In genomic region chr5:146529984-146530383, GRCh38 we compare ENCODE assay signal across 18 cellular contexts. TPM values are rescaled to one million over a fixed set of nuclear protein-coding genes. Genes with fewer than 3 reads are reported as not detected.
DNase-seq lines count a peak whose midpoint lies in the region; ATAC-seq, FAIRE-seq and TF ChIP-seq lines count a peak whose summit lies in the region.
"Had no signal": no experiment of that assay in that cellular context is flagged by ENCODE, and none has a peak within 500 bp of the region (broad histone marks: within the 10 kb centered on the region; RNA-seq: fewer than 3 reads in every experiment).

No MANE protein-coding gene starts in this region.

- POLR2A ChIA-PET in GM12878 (lab: Charles Lee): no interaction called here

- no peak for TF ChIP-seq RAD21 in GM12878 (IDR thresholded peaks at IDR 0.05; ENCODE audit: insufficient read depth, low read depth, low read length)

- no peak overlapping the region for H3K4me2 ChIP-seq in GM12878 (ENCODE audit: control insufficient read depth, insufficient read depth)

- H3K9ac ChIP-seq in GM12878 (ENCODE audit: control insufficient read depth, insufficient read depth, low read length): no peak overlapping the region

- no TSS peak for BruUV-seq in GM12878 (replicated peaks; lab: Mats Ljungman, UMichigan)

- TF ChIP-seq CTCF in GM12878 (IDR thresholded peaks at IDR 0.05 in 2 of 3, conservative IDR thresholded peaks at IDR 0.05 in 1 of 3; ENCODE audit: control insufficient read depth in 2 of 3, extremely low read depth in 1 of 3, insufficient read depth in 1 of 3, low read depth in 3 of 3, low read length in 3 of 3): no peak

- no peak for TF ChIP-seq EP300 in GM12878 (IDR thresholded peaks at IDR 0.05; ENCODE audit: borderline replicate concordance in 1 of 2, control insufficient read depth in 1 of 2, low read depth in 2 of 2, low read length in 2 of 2)

- CTCF ChIA-PET in GM12878 (lab: Yijun Ruan, JAX): interaction anchor here (5.6 to 6.8 kb wide), 3 partner anchors 8 to 436 kb away, joined by 48 to 86 read pairs (median 79); no protein-coding TSS in a partner anchor

- H2AFZ ChIP-seq in GM12878 (ENCODE audit: control insufficient read depth, low read depth, low read length): peak overlapping the region; percentile 70

- TF ChIP-seq POLR2A in GM12878 (IDR thresholded peaks at IDR 0.05; ENCODE audit: low read depth, low read length): no peak

- RAD21 ChIA-PET in GM12878 (lab: Charles Lee; ENCODE audit: unreplicated experiment): interaction anchor here (0.6 to 6.9 kb wide), 4 partner anchors 12 to 659 kb away, joined by 3 to 57 read pairs (median 6); no protein-coding TSS in a partner anchor

- no peaks in the 10 kb centered on the region for H3K79me2 ChIP-seq in GM12878 (ENCODE audit: control insufficient read depth, insufficient read depth, low read length)

- no peaks in the 10 kb centered on the region for H3K9me3 ChIP-seq in GM12878 (replicated peaks; ENCODE audit: control insufficient read depth, insufficient read depth, low read length)

- H3K27ac ChIP-seq in GM12878 (ENCODE audit: control insufficient read depth, insufficient read depth): no peak overlapping the region

- H3K4me1 ChIP-seq in GM12878 (ENCODE audit: control insufficient read depth, insufficient read depth, low read length): no peaks in the 10 kb centered on the region; the same call in 1 of the 2 replicates

- no peak overlapping the region for H3K4me3 ChIP-seq in GM12878

- no peaks in the 10 kb centered on the region for H3K27me3 ChIP-seq in GM12878 (replicated peaks in 1 of 2; ENCODE audit: control insufficient read depth in 2 of 2, insufficient read depth in 2 of 2, low read length in 1 of 2)

- no peak for FAIRE-seq in GM12878 (lab: Jason Lieb, UNC)
- FAIRE-seq: H1 had no signal

- H4K20me1 ChIP-seq in GM12878 (ENCODE audit: control insufficient read depth, insufficient read depth): no peaks in the 10 kb centered on the region

- ATAC-seq in GM18868 (IDR thresholded peaks at IDR 0.05; ENCODE audit: unreplicated experiment): peak; percentile 70
- peak; percentile 68 for ATAC-seq in GM21526 (IDR thresholded peaks at IDR 0.05; ENCODE audit: low FRiP score, unreplicated experiment)
- ATAC-seq in HG03159 (IDR thresholded peaks at IDR 0.05; ENCODE audit: unreplicated experiment): peak; percentile 58
- ATAC-seq in GM12878: peak; percentile 85
- no peak for ATAC-seq in HG03139 (IDR thresholded peaks at IDR 0.05; ENCODE audit: unreplicated experiment)

- no peak for DNase-seq in GM12878 (ENCODE audit: low read depth, low spot score)
- DNase-seq in mesenteric fat pad (ENCODE audit: low spot score): no peak
- DNase-seq in amniotic stem cell (lab: John Stamatoyannopoulos, UW): no peak
- no peak for DNase-seq in activated effector memory CD4-positive, alpha-beta T cell treated with anti-CD3 and anti-CD28 coated beads, Interleukin-2, amount 50 U/mL, for 16 hours
- DNase-seq: activated CD4-positive, alpha-beta memory T cell treated with anti-CD3 and anti-CD28 coated beads, Interleukin-2, amount 10 ng/mL, durations not matched to agents 7 days and 5 days; midbrain; NCI-H1105; stimulated activated CD4-positive, alpha-beta T cell treated with anti-CD3 and anti-CD28 coated beads, Interleukin-2, amount 100 ng/mL, for 48 hours had no signal

- no peaks in the 10 kb centered on the region for H3K36me3 ChIP-seq in GM12878 (ENCODE audit: control insufficient read depth in 2 of 2, insufficient read depth in 2 of 2, low read length in 1 of 2)

- SMC1A ChIA-PET in GM12878 (lab: Charles Lee; ENCODE audit: uncharacterized antibody, unreplicated experiment): interaction anchor here (0.7 to 3.9 kb wide), 5 partner anchors 13 to 659 kb away, joined by 3 to 27 read pairs (median 3); no protein-coding TSS in a partner anchor

- WGBS in GM12878 (ENCODE audit: insufficient coverage, insufficient replicate concordance, low lambda C conversion rate, missing lambda C conversion rate): 79% methylated on average over 2 of the region's 2 CpGs

- intact Hi-C loops in GM12878 (cut with micrococcal nuclease; ENCODE audit: unreplicated experiment): no loop called here

- in situ Hi-C loops in GM12878 (cut with MboI): no loop called here

TF ChIP-seq in GM12878, 131 proteins besides CTCF, POLR2A, EP300 and RAD21 (continues in another document):
- TF ChIP-seq CREM (IDR thresholded peaks at IDR 0.05; ENCODE audit: low read depth) (no peak), BCLAF1 (IDR thresholded peaks at IDR 0.05) (no peak), USF1 (IDR thresholded peaks at IDR 0.05; ENCODE audit: borderline replicate concordance, extremely low read length, insufficient read depth, low read depth, low read length) (peak; percentile 22), MLLT1 (IDR thresholded peaks at IDR 0.05) (no peak)

RNA-seq across cellular contexts. Expression of gene GPR151, which starts 14.0 kb away (rescaled TPM):
- total RNA-seq in GM12878 (2013; cell fraction: nucleolus; rRNA removed): not detected in 2 replicates
- total RNA-seq in GM12878 (2014; rRNA removed): not detected in 2 replicates
- not detected in 2 replicates for total RNA-seq in GM12878 (2014; rRNA removed; fragmentation: Illumina TruSeq; extraction: Trizol)
- total RNA-seq in GM12878 (2021): not detected in 2 replicates
- polyA plus RNA-seq in GM12878 (2011; ENCODE audit: low read depth): not detected
- polyA plus RNA-seq in GM12878 (2011; rRNA removed): not detected in 2 replicates
- polyA plus RNA-seq in GM12878 (2011; cell fraction: cytosol; rRNA removed): 0.01 TPM in 1 of 2 replicates, not detected in the other
- 0.03 TPM in 1 of 2 replicates, not detected in the other for polyA plus RNA-seq in GM12878 (2011; cell fraction: nucleus; rRNA removed)
- polyA plus RNA-seq in GM12878 (2012): not detected in 2 replicates
- polyA plus RNA-seq in GM12878 (2014; fragmentation: Illumina TruSeq; extraction: Trizol): not detected in 2 replicates
- polyA plus RNA-seq in GM12878 (2014; fragmentation: Nextera tagmentation; extraction: Ambion mirVana): not detected
- polyA plus RNA-seq in GM12878 (2014; rRNA removed): not detected in 2 replicates
- polyA plus RNA-seq in GM12878 (2016; fragmentation: Nextera tagmentation; extraction: Ambion mirVana): under 1 TPM in 1 of 2 experiments, not detected in 1; 0.11 TPM
- not detected in 2 replicates for polyA minus RNA-seq in GM12878 (2011; rRNA and poly(A)+ RNA removed)
- polyA minus RNA-seq in GM12878 (2011; cell fraction: cytosol; rRNA and poly(A)+ RNA removed): not detected in 2 replicates
- polyA minus RNA-seq in GM12878 (2011; cell fraction: nucleus; rRNA and poly(A)+ RNA removed): not detected in 2 replicates
- total RNA-seq in mesenteric fat pad: not detected
- total RNA-seq: activated CD4-positive, alpha-beta memory T cell treated with anti-CD3 and anti-CD28 coated beads, Interleukin-2, amount 10 ng/mL, durations not matched to agents 7 days and 5 days; chondrocyte; fibroblast of lung; H1; OCI-LY7; progenitor cell of endocrine pancreas; T-helper 1 cell treated with Interleukin-12 subunit alpha and Interleukin-12 subunit beta and Interleukin-4 antibody, amounts not matched to agents 30 ng/mL and 1 ng/mL, for 36 hours had no signal
- polyA plus RNA-seq: fibroblast of lung had no signal
